Comparison of ENCODE assay signal across 2 cellular contexts in the genomic region with DNA sequence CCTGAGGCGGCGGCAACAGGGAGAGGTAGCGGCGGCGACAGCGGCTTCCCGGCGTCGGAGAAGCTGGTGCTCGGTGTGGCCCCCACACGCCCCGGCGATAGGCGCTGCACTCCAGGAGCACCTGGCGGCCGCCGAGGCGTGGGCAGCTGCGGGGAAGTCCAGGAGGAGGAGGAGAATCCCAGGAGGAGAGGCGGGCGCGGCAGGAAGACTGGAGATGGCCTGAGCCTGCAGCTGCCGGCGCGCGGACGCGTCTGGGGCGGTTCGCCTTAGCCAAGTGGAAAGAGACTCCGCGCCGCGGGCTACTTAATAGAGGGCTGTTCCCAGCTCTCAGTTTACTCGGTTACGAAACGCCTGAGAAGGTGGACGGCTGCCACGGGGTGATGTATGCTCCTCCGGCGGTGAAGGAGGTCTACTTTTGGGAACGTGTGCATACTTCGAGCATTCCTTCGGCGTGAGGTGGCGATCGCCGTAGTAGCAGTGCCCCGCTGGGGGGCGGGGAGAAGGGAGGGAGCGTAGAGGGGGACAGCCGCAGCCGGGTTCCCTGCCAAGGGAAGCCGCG.
A peak's percentile ranks its signal among the peaks of the same experiment; 100 is the strongest.
TF ChIP-seq lines count a peak whose summit lies in the region.

Gene COL12A1, minus strand, starts transcription at position 278 of the 559 bp plus-strand sequence. CDS start 3,261 bp downstream, outside the sequence.

TF ChIP-seq in SK-N-SH treated with all-trans-retinoic acid at 6 μM for 48 hours, 23 proteins besides CTCF, POLR2A, EP300 and RAD21 (continues in another document):
- TF ChIP-seq, protein P1, sequence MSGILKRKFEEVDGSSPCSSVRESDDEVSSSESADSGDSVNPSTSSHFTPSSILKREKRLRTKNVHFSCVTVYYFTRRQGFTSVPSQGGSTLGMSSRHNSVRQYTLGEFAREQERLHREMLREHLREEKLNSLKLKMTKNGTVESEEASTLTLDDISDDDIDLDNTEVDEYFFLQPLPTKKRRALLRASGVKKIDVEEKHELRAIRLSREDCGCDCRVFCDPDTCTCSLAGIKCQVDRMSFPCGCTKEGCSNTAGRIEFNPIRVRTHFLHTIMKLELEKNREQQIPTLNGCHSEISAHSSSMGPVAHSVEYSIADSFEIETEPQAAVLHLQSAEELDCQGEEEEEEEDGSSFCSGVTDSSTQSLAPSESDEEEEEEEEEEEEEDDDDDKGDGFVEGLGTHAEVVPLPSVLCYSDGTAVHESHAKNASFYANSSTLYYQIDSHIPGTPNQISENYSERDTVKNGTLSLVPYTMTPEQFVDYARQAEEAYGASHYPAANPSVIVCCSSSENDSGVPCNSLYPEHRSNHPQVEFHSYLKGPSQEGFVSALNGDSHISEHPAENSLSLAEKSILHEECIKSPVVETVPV (CRISPR knock-in tag; IDR thresholded peaks at IDR 0.05) = no peak
- TF ChIP-seq ARNTL (CRISPR knock-in tag; IDR thresholded peaks at IDR 0.05; ENCODE audit: borderline replicate concordance, low read depth) = no peak
- no peak for TF ChIP-seq TCF4 (CRISPR knock-in tag; IDR thresholded peaks at IDR 0.05; ENCODE audit: borderline replicate concordance)
- no peak for TF ChIP-seq TSHZ2 (CRISPR knock-in tag; IDR thresholded peaks at IDR 0.05)
- no peak for TF ChIP-seq ZFP3 (CRISPR knock-in tag; IDR thresholded peaks at IDR 0.05)
- TF ChIP-seq ISL1 (CRISPR knock-in tag; IDR thresholded peaks at IDR 0.05) = no peak
- TF ChIP-seq CSDC2 (CRISPR knock-in tag; IDR thresholded peaks at IDR 0.05) = no peak
- no peak for TF ChIP-seq BACH2 (CRISPR knock-in tag; IDR thresholded peaks at IDR 0.05; ENCODE audit: borderline replicate concordance)
- TF ChIP-seq PPARA (CRISPR knock-in tag; IDR thresholded peaks at IDR 0.05; ENCODE audit: borderline replicate concordance) = no peak
- no peak for TF ChIP-seq POU6F1 (CRISPR knock-in tag; IDR thresholded peaks at IDR 0.05; ENCODE audit: borderline replicate concordance, low read depth)
- no peak for TF ChIP-seq RARB (CRISPR knock-in tag; IDR thresholded peaks at IDR 0.05)
- no peak for TF ChIP-seq ZNF70 (CRISPR knock-in tag; IDR thresholded peaks at IDR 0.05)
- TF ChIP-seq ZFP30 (CRISPR knock-in tag; IDR thresholded peaks at IDR 0.05) = no peak
- no peak for TF ChIP-seq GLIS3 (CRISPR knock-in tag; IDR thresholded peaks at IDR 0.05)
- TF ChIP-seq, protein P2, sequence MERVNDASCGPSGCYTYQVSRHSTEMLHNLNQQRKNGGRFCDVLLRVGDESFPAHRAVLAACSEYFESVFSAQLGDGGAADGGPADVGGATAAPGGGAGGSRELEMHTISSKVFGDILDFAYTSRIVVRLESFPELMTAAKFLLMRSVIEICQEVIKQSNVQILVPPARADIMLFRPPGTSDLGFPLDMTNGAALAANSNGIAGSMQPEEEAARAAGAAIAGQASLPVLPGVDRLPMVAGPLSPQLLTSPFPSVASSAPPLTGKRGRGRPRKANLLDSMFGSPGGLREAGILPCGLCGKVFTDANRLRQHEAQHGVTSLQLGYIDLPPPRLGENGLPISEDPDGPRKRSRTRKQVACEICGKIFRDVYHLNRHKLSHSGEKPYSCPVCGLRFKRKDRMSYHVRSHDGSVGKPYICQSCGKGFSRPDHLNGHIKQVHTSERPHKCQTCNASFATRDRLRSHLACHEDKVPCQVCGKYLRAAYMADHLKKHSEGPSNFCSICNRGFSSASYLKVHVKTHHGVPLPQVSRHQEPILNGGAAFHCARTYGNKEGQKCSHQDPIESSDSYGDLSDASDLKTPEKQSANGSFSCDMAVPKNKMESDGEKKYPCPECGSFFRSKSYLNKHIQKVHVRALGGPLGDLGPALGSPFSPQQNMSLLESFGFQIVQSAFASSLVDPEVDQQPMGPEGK (CRISPR knock-in tag; IDR thresholded peaks at IDR 0.05; ENCODE audit: borderline replicate concordance) = no peak
- TF ChIP-seq ZC3H10 (CRISPR knock-in tag; IDR thresholded peaks at IDR 0.05) = no peak
- TF ChIP-seq CREB5 (CRISPR knock-in tag; IDR thresholded peaks at IDR 0.05; ENCODE audit: low read depth) = no peak
- no peak for TF ChIP-seq SNAI2 (CRISPR knock-in tag; IDR thresholded peaks at IDR 0.05)

TF ChIP-seq in H1, 55 proteins besides CTCF, POLR2A, EP300 and RAD21 (continued from another document):
- TF ChIP-seq SIN3A (conservative IDR thresholded peaks at IDR 0.05 in 1 of 2, IDR thresholded peaks at IDR 0.05 in 1 of 2; ENCODE audit: low read depth in 1 of 2, low read length in 2 of 2) (no peak), EZH2 (IDR thresholded peaks at IDR 0.05; ENCODE audit: low read depth, low read length, severe bottlenecking) (peak; percentile 26), TEAD4 (IDR thresholded peaks at IDR 0.05; ENCODE audit: low read depth, low read length) (peak; percentile 68), CEBPB (IDR thresholded peaks at IDR 0.05; ENCODE audit: low read depth, low read length) (no peak), NRF1 (IDR thresholded peaks at IDR 0.05; ENCODE audit: low read depth, low read length) (no peak), RXRA (IDR thresholded peaks at IDR 0.05; ENCODE audit: insufficient read depth, low read depth, low read length) (no peak), EGR1 (IDR thresholded peaks at IDR 0.05; ENCODE audit: borderline replicate concordance, low read depth, low read length) (peak; percentile 35; the same call in 1 of the 2 replicates), FOSL1 (IDR thresholded peaks at IDR 0.05; ENCODE audit: insufficient read depth, low read depth, low read length) (no peak), POU5F1 (IDR thresholded peaks at IDR 0.05; ENCODE audit: low read depth, low read length) (no peak), HDAC6 (IDR thresholded peaks at IDR 0.05; ENCODE audit: low read depth, low read length) (no peak), TAF1 (IDR thresholded peaks at IDR 0.05; ENCODE audit: low read depth, low read length) (peak; percentile 47; the same call in 1 of the 2 replicates), SP4 (IDR thresholded peaks at IDR 0.05; ENCODE audit: low read length) (no peak), POLR2AphosphoS5 (IDR thresholded peaks at IDR 0.05; ENCODE audit: low read depth, low read length) (no peak)
